In genomic region chr16:26993511-26993910, GRCh38 we compare ENCODE assay signal across 20 cellular contexts.
A peak's percentile ranks its signal among the peaks of the same experiment; 100 is the strongest.
DNase-seq lines count a peak whose midpoint lies in the region; ATAC-seq and TF ChIP-seq lines count a peak whose summit lies in the region.
"Had no signal": no experiment of that assay in that cellular context is flagged by ENCODE, and none has a peak within 500 bp of the region (broad histone marks: within the 10 kb centered on the region; RNA-seq: fewer than 3 reads in every experiment).

No MANE protein-coding gene starts in this region.

- no CpG with 5 or more reads among the region's 10 CpGs for WGBS in trophoblast cell (ENCODE audit: extremely low coverage, insufficient coverage, insufficient read length)

- TF ChIP-seq CTCF in fibroblast of mammary gland (conservative IDR thresholded peaks at IDR 0.05; ENCODE audit: control insufficient read depth, insufficient read depth, low read depth, low read length) (no peak), osteoblast (IDR thresholded peaks at IDR 0.05; ENCODE audit: extremely low read depth, low read depth, low read length) (no peak), brain microvascular endothelial cell (IDR thresholded peaks at IDR 0.05; ENCODE audit: low read depth, low read length, missing control alignments) (no peak)

- no peaks in the 10 kb centered on the region for H3K79me1 ChIP-seq in trophoblast cell (ENCODE audit: low read length)

- no peak overlapping the region for H2BK12ac ChIP-seq in trophoblast cell (ENCODE audit: low read length)

- no peak overlapping the region for H3K4me3 Mint-ChIP-seq in stimulated activated naive CD8-positive, alpha-beta T cell treated with anti-CD3 and anti-CD28 coated beads, Interleukin-15, amount 100 ng/mL, for 72 hours
- H3K4me3 Mint-ChIP-seq: CD4-positive, CD25-positive, alpha-beta regulatory T cell had no signal

- no peak overlapping the region for H3K4ac ChIP-seq in trophoblast cell (ENCODE audit: low read depth, low read length)

- H3K9me3 ChIP-seq in MG63 (0 out of 2 replicates have a peak, but pooled peaks cover 2% of the 10 kb centered on the region), osteoblast (ENCODE audit: low read depth, low read length) (no peaks in the 10 kb centered on the region), trophoblast cell (ENCODE audit: insufficient read depth, low read depth, low read length) (peaks cover 2% of the 10 kb centered on the region)
- H3K9me3 ChIP-seq: A549, Caco-2 had no signal

- H3K79me2 ChIP-seq in osteoblast (ENCODE audit: insufficient read depth, low read length) = no peaks in the 10 kb centered on the region
- no peaks in the 10 kb centered on the region for H3K79me2 ChIP-seq in trophoblast cell (ENCODE audit: control insufficient read depth, insufficient read depth, low read length, poor library complexity)

- H3K23ac ChIP-seq in trophoblast cell (ENCODE audit: low read length) = no peak overlapping the region

- no peak overlapping the region for H3K14ac ChIP-seq in trophoblast cell (ENCODE audit: low read length)

- no peak overlapping the region for H3K18ac ChIP-seq in trophoblast cell (ENCODE audit: low read length)

- H3K4me2 ChIP-seq in osteoblast (ENCODE audit: insufficient read depth, low read length) (peak overlapping the region; percentile 47), trophoblast cell (ENCODE audit: low read length) (no peak overlapping the region)
- H3K4me2 ChIP-seq: A549 had no signal

- no peak overlapping the region for H3K27ac Mint-ChIP-seq in stimulated activated naive CD8-positive, alpha-beta T cell treated with anti-CD3 and anti-CD28 coated beads, Interleukin-15, amount 100 ng/mL, for 72 hours
- H3K27ac Mint-ChIP-seq: CD4-positive, CD25-positive, alpha-beta regulatory T cell had no signal

- no peak for ATAC-seq in stimulated activated naive CD8-positive, alpha-beta T cell treated with anti-CD3 and anti-CD28 coated beads, Interleukin-15, amount 100 ng/mL, for 72 hours
- ATAC-seq in GM18519 (IDR thresholded peaks at IDR 0.05; ENCODE audit: low FRiP score, unreplicated experiment) = no peak
- ATAC-seq: A549, HCT116, Panc1, Right ventricle myocardium inferior, SK-N-SH treated with all-trans-retinoic acid at 6 μM for 48 hours had no signal

- H3K9me3 Mint-ChIP-seq in stimulated activated naive CD8-positive, alpha-beta T cell treated with anti-CD3 and anti-CD28 coated beads, Interleukin-15, amount 100 ng/mL, for 72 hours = peaks cover 5 to 13% of the 10 kb centered on the region in 2 donors

- no peak overlapping the region for H2AK5ac ChIP-seq in trophoblast cell (ENCODE audit: low read length)

- H3K27me3 ChIP-seq in MG63 = no peaks in the 10 kb centered on the region
- peaks cover 2% of the 10 kb centered on the region for H3K27me3 ChIP-seq in osteoblast (ENCODE audit: insufficient read depth, low read length)
- no peaks in the 10 kb centered on the region for H3K27me3 ChIP-seq in brain microvascular endothelial cell (replicated peaks)
- H3K27me3 ChIP-seq in trophoblast cell (ENCODE audit: insufficient read depth, low read length) = no peaks in the 10 kb centered on the region

- no peak overlapping the region for H3K27ac ChIP-seq in osteoblast (ENCODE audit: low read depth, low read length)
- no peak overlapping the region for H3K27ac ChIP-seq in brain microvascular endothelial cell
- H3K27ac ChIP-seq in trophoblast cell (ENCODE audit: low read depth, low read length) = no peak overlapping the region
- H3K27ac ChIP-seq: A549 had no signal

- DNase-seq in EH (ENCODE audit: low read depth) (peak; percentile 57), MG63 (peak; percentile 21), fibroblast of mammary gland (ENCODE audit: low read depth) (peak; percentile 50), osteoblast (ENCODE audit: insufficient read length, low spot score, missing footprints) (no peak), brain microvascular endothelial cell (no peak), trophoblast cell (no peak)
- no peak for DNase-seq in stimulated activated naive CD8-positive, alpha-beta T cell treated with anti-CD3 and anti-CD28 coated beads, Interleukin-15, amount 100 ng/mL, for 72 hours
- DNase-seq: Caco-2; CD4-positive, CD25-positive, alpha-beta regulatory T cell; KBM-7; NCI-H1048; NCI-H2081 treated with DMSO at 0.1 percent for 48 hours; NCI-H2227 treated with DMSO at 0.1 percent for 48 hours; NCI-H524 had no signal

- H3K36me3 ChIP-seq in MG63 (no peaks in the 10 kb centered on the region), osteoblast (ENCODE audit: insufficient read depth, low read length) (no peaks in the 10 kb centered on the region), brain microvascular endothelial cell (replicated peaks) (no peaks in the 10 kb centered on the region), trophoblast cell (ENCODE audit: control insufficient read depth in 1 of 2, insufficient read depth in 2 of 2, low read length in 2 of 2) (no peaks in the 10 kb centered on the region)

- H3K9ac ChIP-seq in trophoblast cell (ENCODE audit: low read length) = no peak overlapping the region

- H3K4me3 ChIP-seq in MG63 = no peak overlapping the region
- no peak overlapping the region for H3K4me3 ChIP-seq in fibroblast of mammary gland (ENCODE audit: control insufficient read depth, low read depth, low read length)
- H3K4me3 ChIP-seq in osteoblast (ENCODE audit: insufficient read depth, low read length) = no peak overlapping the region
- H3K4me3 ChIP-seq in brain microvascular endothelial cell (ENCODE audit: low read depth, low read length) = no peak overlapping the region
- H3K4me3 ChIP-seq in trophoblast cell (ENCODE audit: low read depth, low read length) = no peak overlapping the region
- H3K4me3 ChIP-seq: A549 had no signal

- H2BK120ac ChIP-seq in trophoblast cell (ENCODE audit: insufficient read depth, low read length, poor library complexity) = no peak overlapping the region

- no peak overlapping the region for H2BK5ac ChIP-seq in trophoblast cell (ENCODE audit: low read depth, low read length, poor library complexity)

- in situ Hi-C loops in brain microvascular endothelial cell (cut with HindIII; ENCODE audit: low pct_ligation_motif_present, low sequenced_read_pairs) = no loop called here

- H4K91ac ChIP-seq in trophoblast cell (ENCODE audit: low read depth, low read length) = no peak overlapping the region

- no peaks in the 10 kb centered on the region for H3K4me1 Mint-ChIP-seq in stimulated activated naive CD8-positive, alpha-beta T cell treated with anti-CD3 and anti-CD28 coated beads, Interleukin-15, amount 100 ng/mL, for 72 hours
- H3K4me1 Mint-ChIP-seq: CD4-positive, CD25-positive, alpha-beta regulatory T cell had no signal

- H3K27me3 Mint-ChIP-seq in stimulated activated naive CD8-positive, alpha-beta T cell treated with anti-CD3 and anti-CD28 coated beads, Interleukin-15, amount 100 ng/mL, for 72 hours = peaks cover 33% of the 10 kb centered on the region

- no peak overlapping the region for H4K8ac ChIP-seq in trophoblast cell (ENCODE audit: low read depth, low read length)

- no peaks in the 10 kb centered on the region for H4K20me1 ChIP-seq in osteoblast (ENCODE audit: insufficient read depth, low read length)

- H3K4me1 ChIP-seq in osteoblast (ENCODE audit: insufficient read depth, low read length) (peaks cover 8% of the 10 kb centered on the region), trophoblast cell (ENCODE audit: control insufficient read depth in 1 of 2, insufficient read depth in 2 of 2, low read length in 2 of 2) (no peaks in the 10 kb centered on the region)
- H3K4me1 ChIP-seq: A549, Caco-2 had no signal

- H2AFZ ChIP-seq in osteoblast (ENCODE audit: low read length) (peak overlapping the region; percentile 64), trophoblast cell (ENCODE audit: insufficient read depth, low read length, poor library complexity) (no peak overlapping the region)

- H4K12ac ChIP-seq in trophoblast cell (ENCODE audit: low read depth, low read length) = no peak overlapping the region

Comparison
In these comparisons a context has a peak if more than half of its experiments do, and no peak if none do; other contexts are left out.
1. DNase-seq: peak in EH (single experiment), MG63 (single experiment) and fibroblast of mammary gland (single experiment); none in osteoblast (single experiment), brain microvascular endothelial cell (single experiment), trophoblast cell (0 of 2) and stimulated activated naive CD8-positive, alpha-beta T cell treated with anti-CD3 and anti-CD28 coated beads, Interleukin-15, amount 100 ng/mL, for 72 hours (0 of 2).